Comparison of ENCODE assay signal across 8 cellular contexts in the genomic region with DNA sequence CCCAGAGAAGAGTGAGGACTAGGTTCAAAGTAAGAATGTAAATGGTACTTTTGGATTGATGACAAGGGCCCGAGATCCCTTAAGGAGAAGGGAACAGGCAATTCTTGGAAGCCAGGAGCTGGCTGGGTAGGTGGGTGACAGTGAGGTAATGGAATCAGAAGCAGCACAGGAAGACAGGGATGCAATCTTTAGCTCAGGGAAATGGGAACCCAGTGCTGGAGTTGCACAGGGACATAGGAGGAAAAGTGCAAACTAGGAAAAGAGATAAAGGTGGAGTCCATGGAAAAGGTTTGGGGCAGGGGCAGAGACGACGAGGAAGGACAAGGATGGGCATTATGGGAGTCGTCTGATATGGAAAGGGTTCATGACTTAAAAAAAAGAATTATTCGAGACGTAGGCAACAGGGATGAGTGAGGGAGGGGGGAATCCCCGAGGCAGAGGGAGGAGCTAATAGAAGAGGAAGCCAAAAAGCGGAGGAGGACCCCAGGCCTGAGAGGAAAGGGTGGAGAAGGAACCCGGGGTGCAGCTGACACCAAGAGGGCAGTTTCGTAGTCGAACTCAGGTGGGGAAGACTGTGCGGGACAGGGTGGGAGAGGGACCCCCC. TPM values are rescaled to one million over a fixed set of nuclear protein-coding genes. Genes with fewer than 3 reads are reported as not detected.
DNase-seq lines count a peak whose midpoint lies in the region; ATAC-seq and TF ChIP-seq lines count a peak whose summit lies in the region.

No MANE protein-coding gene starts in this region.

- H3K9me3 ChIP-seq in esophagus squamous epithelium, result no peaks in the 10 kb centered on the region
- no peaks in the 10 kb centered on the region for H3K9me3 ChIP-seq in naive thymus-derived CD4-positive, alpha-beta T cell (ENCODE audit: control insufficient read depth in 2 of 3, low read length in 3 of 3)

- H3K27ac Mint-ChIP-seq in activated CD8-positive, alpha-beta T cell treated with anti-CD3 and anti-CD28 coated beads, Interleukin-2, amount 10 ng/mL, durations not matched to agents 7 days and 5 days, result peak overlapping the region; percentile 97
- H3K27ac Mint-ChIP-seq in naive thymus-derived CD4-positive, alpha-beta T cell, result peak overlapping the region; percentile 89 to 98 (median 95)

- H3K36me3 Mint-ChIP-seq in activated CD8-positive, alpha-beta T cell treated with anti-CD3 and anti-CD28 coated beads, Interleukin-2, amount 10 ng/mL, durations not matched to agents 7 days and 5 days (ENCODE audit: low read depth), result peaks cover 34% of the 10 kb centered on the region
- peaks cover 0 to 29% (median 7%) of the 10 kb centered on the region in 5 donors for H3K36me3 Mint-ChIP-seq in naive thymus-derived CD4-positive, alpha-beta T cell

- peak overlapping the region; percentile 86 for H3K4me3 Mint-ChIP-seq in activated CD8-positive, alpha-beta T cell treated with anti-CD3 and anti-CD28 coated beads, Interleukin-2, amount 10 ng/mL, durations not matched to agents 7 days and 5 days
- peak overlapping the region; percentile 91 to 100 (median 96) for H3K4me3 Mint-ChIP-seq in naive thymus-derived CD4-positive, alpha-beta T cell

- intact Hi-C loops in esophagus squamous epithelium (cut with DNase I), result no loop called here
- intact Hi-C loops in naive thymus-derived CD4-positive, alpha-beta T cell (cut with micrococcal nuclease), result loop anchor here (1.0 to 5.0 kb wide), 14 partner anchors 15 to 437 kb away; a partner anchor contains a TSS

- H3K4me3 ChIP-seq in NB4 (ENCODE audit: low read depth, low read length), result peak overlapping the region; percentile 93
- peak overlapping the region; percentile 87 to 90 (median 87) for H3K4me3 ChIP-seq in esophagus squamous epithelium
- peak overlapping the region; percentile 72 for H3K4me3 ChIP-seq in naive thymus-derived CD4-positive, alpha-beta T cell (ENCODE audit: low read length)

- H3K36me3 ChIP-seq in esophagus squamous epithelium, result peaks cover 4 to 36% (median 8%) of the 10 kb centered on the region in 3 donors
- peaks cover 0 to 14% (median 6%) of the 10 kb centered on the region in 3 experiments for H3K36me3 ChIP-seq in naive thymus-derived CD4-positive, alpha-beta T cell (ENCODE audit: control insufficient read depth in 2 of 3, insufficient read depth in 3 of 3, low read length in 3 of 3)

- TF ChIP-seq POLR2A in NB4 (IDR thresholded peaks at IDR 0.05; ENCODE audit: extremely low read depth, insufficient read length) (no peak), esophagus squamous epithelium (IDR thresholded peaks at IDR 0.05) (no peak)

- ATAC-seq in activated CD8-positive, alpha-beta T cell treated with anti-CD3 and anti-CD28 coated beads, Interleukin-2, amount 10 ng/mL, durations not matched to agents 7 days and 5 days, result peak; percentile 40
- ATAC-seq in naive thymus-derived CD4-positive, alpha-beta T cell, result peak; percentile 64

- CTCF ChIA-PET in activated CD8-positive, alpha-beta T cell treated with anti-CD3 and anti-CD28 coated beads, Interleukin-2, amount 10 ng/mL, durations not matched to agents 7 days and 5 days (lab: Charles Lee), result interaction anchor here (0.9 to 7.2 kb wide), 12 partner anchors 10 to 267 kb away, joined by 3 to 104 read pairs (median 8); a partner anchor contains a TSS
- CTCF ChIA-PET in naive thymus-derived CD4-positive, alpha-beta T cell (lab: Charles Lee), result interaction anchor here (0.8 to 2.1 kb wide), 2 partner anchors 13 to 14 kb away, joined by 3 to 15 read pairs; no protein-coding TSS in a partner anchor

- H3K4me1 Mint-ChIP-seq in activated CD8-positive, alpha-beta T cell treated with anti-CD3 and anti-CD28 coated beads, Interleukin-2, amount 10 ng/mL, durations not matched to agents 7 days and 5 days (ENCODE audit: low read depth), result peaks cover 34% of the 10 kb centered on the region
- H3K4me1 Mint-ChIP-seq in naive thymus-derived CD4-positive, alpha-beta T cell, result peaks cover 18 to 60% (median 51%) of the 10 kb centered on the region in 7 donors

- no peaks in the 10 kb centered on the region for H3K27me3 ChIP-seq in esophagus squamous epithelium
- no peaks in the 10 kb centered on the region for H3K27me3 ChIP-seq in naive thymus-derived CD4-positive, alpha-beta T cell (ENCODE audit: control insufficient read depth in 2 of 2, insufficient read depth in 2 of 2, low read length in 2 of 2)

- no peaks in the 10 kb centered on the region for H3K9me3 Mint-ChIP-seq in activated CD8-positive, alpha-beta T cell treated with anti-CD3 and anti-CD28 coated beads, Interleukin-2, amount 10 ng/mL, durations not matched to agents 7 days and 5 days (ENCODE audit: insufficient read depth)
- H3K9me3 Mint-ChIP-seq in naive thymus-derived CD4-positive, alpha-beta T cell, result no peaks in the 10 kb centered on the region

- POLR2A ChIA-PET in activated CD8-positive, alpha-beta T cell treated with anti-CD3 and anti-CD28 coated beads, Interleukin-2, amount 10 ng/mL, durations not matched to agents 7 days and 5 days (lab: Charles Lee), result interaction anchor here (0.9 to 2.8 kb wide), 13 partner anchors 10 to 73 kb away, joined by 3 to 29 read pairs (median 5); a partner anchor contains a TSS
- POLR2A ChIA-PET in naive thymus-derived CD4-positive, alpha-beta T cell (lab: Charles Lee), result interaction anchor here (0.6 to 7.9 kb wide), 15 partner anchors 14 to 1440 kb away, joined by 3 to 54 read pairs (median 4); a partner anchor contains a TSS

- H3K27me3 Mint-ChIP-seq in activated CD8-positive, alpha-beta T cell treated with anti-CD3 and anti-CD28 coated beads, Interleukin-2, amount 10 ng/mL, durations not matched to agents 7 days and 5 days (ENCODE audit: low read depth), result no peaks in the 10 kb centered on the region
- H3K27me3 Mint-ChIP-seq in naive thymus-derived CD4-positive, alpha-beta T cell, result no peaks in the 10 kb centered on the region

- WGBS in esophagus squamous epithelium, 2 donors, result 0 to 2% methylated on average over 12 of the region's 12 CpGs

- DNase-seq in NCI-H2107 treated with DMSO at 0.1 percent for 48 hours (lab: John Stamatoyannopoulos, UW; ENCODE audit: unreplicated experiment), result peak; percentile 34
- DNase-seq in NCI-H2107 (lab: John Stamatoyannopoulos, UW), result no peak
- DNase-seq in HCEC 1CT, result peak; percentile 43
- DNase-seq in NB4 (ENCODE audit: low read depth), result peak; percentile 85
- DNase-seq in activated CD8-positive, alpha-beta T cell treated with anti-CD3 and anti-CD28 coated beads, Interleukin-2, amount 10 ng/mL, durations not matched to agents 7 days and 5 days, result peak; percentile 59
- DNase-seq in esophagus squamous epithelium (lab: John Stamatoyannopoulos, UW), result peak; percentile 17
- DNase-seq in naive thymus-derived CD4-positive, alpha-beta T cell, result peak in 1 of 9 donors; percentile 48
- DNase-seq in substantia nigra (lab: John Stamatoyannopoulos, UW), result peak in 13 of 49 donors; percentile 21 to 66 (median 52)

- peak overlapping the region; percentile 94 to 95 (median 95) for H3K27ac ChIP-seq in esophagus squamous epithelium
- H3K27ac ChIP-seq in naive thymus-derived CD4-positive, alpha-beta T cell (ENCODE audit: low read depth, low read length), result peak overlapping the region; percentile 96
- H3K27ac ChIP-seq in substantia nigra (ENCODE audit: low read depth, low read length, poor library complexity, severe bottlenecking), result peak overlapping the region; percentile 91

- H3K4me1 ChIP-seq in esophagus squamous epithelium, result peaks cover 11 to 54% (median 19%) of the 10 kb centered on the region in 3 donors
- peaks cover 6 to 18% of the 10 kb centered on the region in 2 donors for H3K4me1 ChIP-seq in naive thymus-derived CD4-positive, alpha-beta T cell (ENCODE audit: control insufficient read depth in 2 of 2, insufficient read depth in 2 of 2, low read length in 2 of 2)

- TF ChIP-seq CTCF in NB4 (IDR thresholded peaks at IDR 0.05; ENCODE audit: low read depth, low read length) (no peak), esophagus squamous epithelium (IDR thresholded peaks at IDR 0.05) (no peak)

RNA-seq across cellular contexts. Expression of a gene that starts 0.5 kb away (rescaled TPM):
- 10 to 100 TPM; 56.0 to 70.2 TPM for total RNA-seq in activated CD8-positive, alpha-beta T cell treated with anti-CD3 and anti-CD28 coated beads, Interleukin-2, amount 10 ng/mL, durations not matched to agents 7 days and 5 days
- 10 to 100 TPM; 34.0 to 63.4 (median 56.0) TPM for total RNA-seq in esophagus squamous epithelium
- 10 to 100 TPM; 64.0 to 91.9 (median 76.3) TPM for total RNA-seq in naive thymus-derived CD4-positive, alpha-beta T cell
- polyA plus RNA-seq in naive thymus-derived CD4-positive, alpha-beta T cell, result 10 to 100 TPM; 48.5 to 76.7 TPM

RNA-seq across cellular contexts. Expression of a gene that starts 20.3 kb away (rescaled TPM):
- total RNA-seq in activated CD8-positive, alpha-beta T cell treated with anti-CD3 and anti-CD28 coated beads, Interleukin-2, amount 10 ng/mL, durations not matched to agents 7 days and 5 days, result 10 to 100 TPM; 59.3 to 63.9 TPM
- total RNA-seq in esophagus squamous epithelium, result 10 to 100 TPM; 13.2 to 59.6 (median 24.5) TPM
- total RNA-seq in naive thymus-derived CD4-positive, alpha-beta T cell, result 10 to 100 TPM; 62.6 to 89.3 (median 82.2) TPM
- 10 to 100 TPM; 26.6 to 29.6 TPM for polyA plus RNA-seq in naive thymus-derived CD4-positive, alpha-beta T cell

RNA-seq across cellular contexts. Expression of a gene that starts 44.6 kb away (rescaled TPM):
- 10 to 100 TPM; 25.5 to 26.6 TPM for total RNA-seq in activated CD8-positive, alpha-beta T cell treated with anti-CD3 and anti-CD28 coated beads, Interleukin-2, amount 10 ng/mL, durations not matched to agents 7 days and 5 days
- total RNA-seq in esophagus squamous epithelium, result 10 to 100 TPM; 16.5 to 28.5 (median 18.3) TPM
- total RNA-seq in naive thymus-derived CD4-positive, alpha-beta T cell, result 10 to 100 TPM; 30.4 to 38.1 (median 32.3) TPM
- polyA plus RNA-seq in naive thymus-derived CD4-positive, alpha-beta T cell, result 1 to 10 TPM; 1.1 to 1.5 TPM

RNA-seq across cellular contexts. Expression of a gene that starts 45.8 kb away (rescaled TPM):
- total RNA-seq in activated CD8-positive, alpha-beta T cell treated with anti-CD3 and anti-CD28 coated beads, Interleukin-2, amount 10 ng/mL, durations not matched to agents 7 days and 5 days, result not detected
- total RNA-seq in esophagus squamous epithelium, result 10 to 100 TPM in 3 of 4 donors, 1 to 10 TPM in 1; 6.3 to 38.3 (median 28.3) TPM
- total RNA-seq in naive thymus-derived CD4-positive, alpha-beta T cell, result not detected
- not detected for polyA plus RNA-seq in naive thymus-derived CD4-positive, alpha-beta T cell
